In the genomic region with DNA sequence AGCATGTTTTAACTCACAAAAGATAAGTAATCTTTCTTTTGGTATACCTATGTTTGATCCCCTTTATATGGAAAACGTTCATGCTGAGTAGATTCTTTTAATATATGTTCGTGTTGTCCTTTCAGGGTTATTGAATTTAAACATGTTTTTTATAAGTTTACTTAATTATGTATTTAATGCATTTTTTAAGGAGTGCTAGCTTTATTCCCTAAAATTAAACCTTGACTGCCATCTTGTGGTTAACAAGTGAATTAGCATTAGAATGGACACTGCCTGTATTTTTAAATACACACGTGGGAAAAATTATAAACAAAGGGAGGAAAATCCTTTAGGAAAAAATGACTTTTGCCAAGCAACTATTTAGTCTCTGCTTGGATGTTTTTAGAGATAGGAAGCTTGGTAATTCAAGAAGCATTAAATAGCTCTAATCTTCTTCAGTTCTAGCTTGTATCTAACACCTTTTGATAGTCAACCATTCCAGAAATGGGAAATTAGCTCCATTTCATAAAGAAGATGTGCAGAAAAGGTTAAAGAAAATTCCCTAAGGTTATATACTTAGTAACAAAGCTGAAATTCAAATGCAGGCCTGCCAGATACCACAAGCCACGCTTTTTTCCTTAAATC, we compare ENCODE assay signal across 8 cellular contexts. TPM values are rescaled to one million over a fixed set of nuclear protein-coding genes. Genes with fewer than 3 reads are reported as not detected.
DNase-seq lines count a peak whose midpoint lies in the region; ATAC-seq, FAIRE-seq and TF ChIP-seq lines count a peak whose summit lies in the region.

No MANE protein-coding gene starts in this region.

- H3K4me3 ChIP-seq in K562: no peak overlapping the region

- WGBS in K562 (ENCODE audit: insufficient coverage, low coverage, missing lambda C conversion rate): 0% methylated on average over 4 of the region's 4 CpGs

- no peak overlapping the region for H3K27ac ChIP-seq in K562 (ENCODE audit: extremely low read depth, low read depth, low read length)

- intact Hi-C loops in K562 (cut with micrococcal nuclease) (loop anchor here (2.0 to 10.0 kb wide), 3 partner anchors 112 to 630 kb away; no protein-coding TSS in a partner anchor), left colon (cut with DNase I, micrococcal nuclease) (loop anchor here in 1 of 2 donors (5.0 kb wide), 1 partner anchor 634 kb away; no protein-coding TSS in a partner anchor)

- FAIRE-seq in K562 (lab: Jason Lieb, UNC): peak; percentile 74
- FAIRE-seq in urothelium cell line (lab: Jason Lieb, UNC): no peak

- no peaks in the 10 kb centered on the region for H4K20me1 ChIP-seq in K562 (replicated peaks; ENCODE audit: control insufficient read depth, insufficient read depth, low read length)

- no peaks in the 10 kb centered on the region for H3K4me1 ChIP-seq in K562 (replicated peaks in 1 of 2; ENCODE audit: control insufficient read depth in 2 of 2, insufficient read depth in 2 of 2, low read length in 2 of 2)

- no peak overlapping the region for H3K9ac ChIP-seq in K562 (ENCODE audit: insufficient read depth in 1 of 2, low read depth in 2 of 2, low read length in 2 of 2)

- no peaks in the 10 kb centered on the region for H3K9me3 ChIP-seq in K562 (replicated peaks; ENCODE audit: control insufficient read depth, insufficient read depth, low read depth, low read length)

- H2AFZ ChIP-seq in K562 (ENCODE audit: low read depth, low read length): no peak overlapping the region

- in situ Hi-C loops in K562 (cut with MboI): no loop called here

- no peaks in the 10 kb centered on the region for H3K9me1 ChIP-seq in K562 (ENCODE audit: control insufficient read depth, insufficient read depth, low read length)

- POLR2A ChIA-PET in K562 (lab: Yijun Ruan, JAX): no interaction called here

- TF ChIP-seq RAD21 in K562 (CRISPR knock-in tag; conservative IDR thresholded peaks at IDR 0.05 in 1 of 2, IDR thresholded peaks at IDR 0.05 in 1 of 2): peak; percentile 81 to 86

- TF ChIP-seq CTCF in K562 (IDR thresholded peaks at IDR 0.05 in 2 of 3, conservative IDR thresholded peaks at IDR 0.05 in 1 of 3; ENCODE audit: insufficient read depth in 2 of 3, low read depth in 1 of 3, low read length in 3 of 3): peak in 2 of 3 experiments; percentile 49 to 78; a peak in 3 of 6 replicates

- DNase-seq in NCI-H2107 treated with DMSO at 0.1 percent for 48 hours (lab: John Stamatoyannopoulos, UW; ENCODE audit: unreplicated experiment): peak; percentile 85
- no peak for DNase-seq in NCI-H2107 (lab: John Stamatoyannopoulos, UW)
- DNase-seq in NCI-H2171 (lab: John Stamatoyannopoulos, UW): peak; percentile 52
- DNase-seq in K562 (ENCODE audit: extremely low read depth in 1 of 4, low spot score in 3 of 4): peak; percentile 19 to 32 (median 27)
- DNase-seq in left colon: no peak
- DNase-seq in urothelium cell line (ENCODE audit: low spot score): no peak
- no peak for DNase-seq in stimulated activated CD4-positive, alpha-beta T cell treated with anti-CD3 and anti-CD28 coated beads, Interleukin-15, amount 100 ng/mL, for 24 hours

- H3K36me3 ChIP-seq in K562 (ENCODE audit: control insufficient read depth, insufficient read depth, low read length): no peaks in the 10 kb centered on the region

- H3K79me2 ChIP-seq in K562 (ENCODE audit: control insufficient read depth, insufficient read depth, low read length): no peaks in the 10 kb centered on the region

- CTCF ChIA-PET in K562 (lab: Yijun Ruan, JAX; ENCODE audit: low intra/inter-chr PET ratio): interaction anchor here (0.6 to 2.1 kb wide), 4 partner anchors 11 to 1406 kb away, joined by 3 to 8 read pairs (median 4); no protein-coding TSS in a partner anchor

- BruUV-seq in K562 (replicated peaks; lab: Mats Ljungman, UMichigan): no TSS peak

- TF ChIP-seq POLR2A in K562 (conservative IDR thresholded peaks at IDR 0.05): no peak

- H3K4me2 ChIP-seq in K562 (ENCODE audit: insufficient read depth, low read length): no peak overlapping the region

- TF ChIP-seq EP300 in K562 (IDR thresholded peaks at IDR 0.05; ENCODE audit: low read length): no peak

- no peak for ATAC-seq in K562
- ATAC-seq in left colon: peak; percentile 59
- ATAC-seq in HG03095 (IDR thresholded peaks at IDR 0.05; ENCODE audit: unreplicated experiment): no peak

- H3K27me3 ChIP-seq in K562 (ENCODE audit: control insufficient read depth in 2 of 2, insufficient read depth in 2 of 2, low read length in 2 of 2): no peaks in the 10 kb centered on the region; a peak in 1 of 5 replicates

TF ChIP-seq in K562, 482 proteins besides CTCF, POLR2A, EP300 and RAD21:
- TF ChIP-seq PCBP2 (IDR thresholded peaks at IDR 0.05; ENCODE audit: low read depth, low read length, poor library complexity, severe bottlenecking) (no peak), SAP30 (IDR thresholded peaks at IDR 0.05; ENCODE audit: borderline replicate concordance, insufficient read depth, low read depth, low read length, poor library complexity, severe bottlenecking) (no peak), SMC3 (conservative IDR thresholded peaks at IDR 0.05; ENCODE audit: insufficient read depth, low read depth, low read length) (0 out of 2 replicates have a peak, but pooled peaks have one; percentile 20)
- TF ChIP-seq, protein P1, sequence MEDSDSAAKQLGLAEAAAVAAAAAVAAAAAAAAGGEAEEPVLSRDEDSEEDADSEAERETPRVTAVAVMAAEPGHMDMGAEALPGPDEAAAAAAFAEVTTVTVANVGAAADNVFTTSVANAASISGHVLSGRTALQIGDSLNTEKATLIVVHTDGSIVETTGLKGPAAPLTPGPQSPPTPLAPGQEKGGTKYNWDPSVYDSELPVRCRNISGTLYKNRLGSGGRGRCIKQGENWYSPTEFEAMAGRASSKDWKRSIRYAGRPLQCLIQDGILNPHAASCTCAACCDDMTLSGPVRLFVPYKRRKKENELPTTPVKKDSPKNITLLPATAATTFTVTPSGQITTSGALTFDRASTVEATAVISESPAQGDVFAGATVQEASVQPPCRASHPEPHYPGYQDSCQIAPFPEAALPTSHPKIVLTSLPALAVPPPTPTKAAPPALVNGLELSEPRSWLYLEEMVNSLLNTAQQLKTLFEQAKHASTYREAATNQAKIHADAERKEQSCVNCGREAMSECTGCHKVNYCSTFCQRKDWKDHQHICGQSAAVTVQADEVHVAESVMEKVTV (CRISPR knock-in tag; IDR thresholded peaks at IDR 0.05): peak; percentile 83

RNA-seq across cellular contexts. Expression of a gene that starts 43.0 kb away (rescaled TPM):
- total RNA-seq in K562 (2011; cell fraction: chromatin; rRNA removed; ENCODE audit: low replicate concordance): not detected in 2 replicates
- not detected in 2 replicates for total RNA-seq in K562 (2011; cell fraction: nucleolus; rRNA removed)
- not detected in 2 replicates for total RNA-seq in K562 (2011; cell fraction: nucleoplasm; rRNA removed)
- total RNA-seq in K562 (2014; rRNA removed): not detected in 2 replicates
- not detected in 2 replicates for total RNA-seq in K562 (2014; rRNA removed; fragmentation: Illumina TruSeq; extraction: Trizol)
- total RNA-seq in K562 (2015; rRNA removed; fragmentation: Illumina TruSeq; extraction: Trizol): not detected in 2 replicates
- not detected in 2 replicates for total RNA-seq in K562 (2021)
- not detected in 2 replicates for polyA plus RNA-seq in K562 (2011; rRNA removed)
- polyA plus RNA-seq in K562 (2011; cell fraction: cytosol; rRNA removed): not detected in 2 replicates
- polyA plus RNA-seq in K562 (2011; cell fraction: nucleus; rRNA removed): not detected in 2 replicates
- not detected in 2 replicates for polyA plus RNA-seq in K562 (2012)
- not detected in 2 replicates for polyA plus RNA-seq in K562 (2014; fragmentation: Illumina TruSeq; extraction: Trizol)
- polyA plus RNA-seq in K562 (2014; fragmentation: Nextera tagmentation; extraction: Ambion mirVana): not detected
- not detected in 2 replicates for polyA plus RNA-seq in K562 (2014; rRNA removed)
- not detected in 2 replicates for polyA minus RNA-seq in K562 (2011; rRNA and poly(A)+ RNA removed)
- not detected in 2 replicates for polyA minus RNA-seq in K562 (2011; cell fraction: cytosol; rRNA and poly(A)+ RNA removed)
- polyA minus RNA-seq in K562 (2011; cell fraction: nucleus; rRNA and poly(A)+ RNA removed): not detected in 2 replicates
- total RNA-seq in left colon: not detected

Comparison
In these comparisons a context has a peak if more than half of its experiments do, and no peak if none do; other contexts are left out.
1. DNase-seq: peak in NCI-H2107 treated with DMSO at 0.1 percent for 48 hours (single experiment), NCI-H2171 (single experiment) and K562 (4 of 4); none in NCI-H2107 (single experiment), left colon (0 of 2), urothelium cell line (single experiment) and stimulated activated CD4-positive, alpha-beta T cell treated with anti-CD3 and anti-CD28 coated beads, Interleukin-15, amount 100 ng/mL, for 24 hours (single experiment).